ENCODE assay signal across 8 cellular contexts in the genomic region with DNA sequence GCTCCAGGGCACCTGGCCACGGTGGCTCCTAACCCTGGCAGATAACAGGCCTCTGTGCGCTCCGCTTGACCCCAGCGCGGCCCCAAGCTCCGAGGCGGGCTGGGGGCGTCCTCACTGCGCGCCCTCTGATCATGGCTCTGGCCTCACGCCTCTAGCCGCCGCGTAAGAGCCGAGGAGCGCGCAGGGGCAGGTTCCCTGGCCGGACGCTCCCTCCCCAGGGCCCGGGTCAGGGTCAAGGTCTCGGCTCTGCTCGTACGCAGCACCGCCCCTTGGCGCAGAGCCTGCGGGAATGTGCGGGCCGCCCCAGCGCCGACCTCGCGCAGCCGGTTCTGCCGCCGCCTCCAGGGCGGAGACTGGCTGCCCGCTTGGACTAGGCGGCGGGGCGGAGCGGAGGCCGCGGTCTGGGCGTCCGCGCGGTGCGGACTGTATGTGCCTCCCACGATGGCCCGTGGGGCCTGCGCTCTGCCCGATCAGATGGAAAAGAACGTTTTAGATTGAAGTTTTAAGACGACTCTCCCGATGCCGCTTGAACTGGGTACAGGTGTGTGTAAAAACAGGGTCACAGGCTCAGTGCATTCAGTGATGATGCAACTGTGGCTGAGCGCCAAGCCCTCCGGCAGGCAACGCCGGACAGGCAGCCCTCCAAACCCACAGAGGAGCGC. TPM values are rescaled to one million over a fixed set of nuclear protein-coding genes. Genes with fewer than 3 reads are reported as not detected.
DNase-seq lines count a peak whose midpoint lies in the region; ATAC-seq, FAIRE-seq and TF ChIP-seq lines count a peak whose summit lies in the region.

No MANE protein-coding gene starts in this region.

- H3K9me1 ChIP-seq in K562 (ENCODE audit: control insufficient read depth, insufficient read depth, low read length): peaks cover 4% of the 10 kb centered on the region

- H3K27ac ChIP-seq in K562 (ENCODE audit: extremely low read depth, low read depth, low read length): peak overlapping the region; percentile 60
- H3K27ac ChIP-seq in iPS DF 6.9 (ENCODE audit: low read length): no peak overlapping the region

- in situ Hi-C loops in K562 (cut with MboI): no loop called here

- no peaks in the 10 kb centered on the region for H4K20me1 ChIP-seq in K562 (replicated peaks; ENCODE audit: control insufficient read depth, insufficient read depth, low read length)

- CTCF ChIA-PET in K562 (lab: Yijun Ruan, JAX; ENCODE audit: low intra/inter-chr PET ratio): no interaction called here

- WGBS in K562 (ENCODE audit: insufficient coverage, low coverage, missing lambda C conversion rate): under 1% methylated on average over 54 of the region's 61 CpGs
- no CpG with 5 or more reads among the region's 61 CpGs for WGBS in iPS DF 6.9 (ENCODE audit: insufficient coverage, insufficient read length)

- H3K9me3 ChIP-seq in K562 (replicated peaks; ENCODE audit: control insufficient read depth, insufficient read depth, low read depth, low read length) (no peaks in the 10 kb centered on the region), iPS DF 6.9 (ENCODE audit: control insufficient read depth, insufficient read depth, low read length) (no peaks in the 10 kb centered on the region)

- DNase-seq in DMS53 (lab: John Stamatoyannopoulos, UW): peak; percentile 82
- DNase-seq in NCI-H774 (lab: John Stamatoyannopoulos, UW): peak; percentile 43
- DNase-seq in K562 (ENCODE audit: extremely low read depth in 1 of 4, low spot score in 3 of 4): peak; percentile 89 to 93 (median 92)
- no peak for DNase-seq in iPS DF 6.9 (ENCODE audit: low read depth, low spot score)
- DNase-seq in retinal pigment epithelial cell (ENCODE audit: low read depth): no peak
- DNase-seq in A172 (ENCODE audit: low spot score): no peak

- BruUV-seq in K562 (replicated peaks; lab: Mats Ljungman, UMichigan): no TSS peak

- TF ChIP-seq EP300 in K562 (IDR thresholded peaks at IDR 0.05; ENCODE audit: low read length): 0 out of 2 replicates have a peak, but pooled peaks have one; percentile 18

- TF ChIP-seq CTCF in K562 (IDR thresholded peaks at IDR 0.05 in 2 of 3, conservative IDR thresholded peaks at IDR 0.05 in 1 of 3; ENCODE audit: insufficient read depth in 2 of 3, low read depth in 1 of 3, low read length in 3 of 3) (peak in 1 of 3 experiments; percentile 8; a peak in 1 of 6 replicates), retinal pigment epithelial cell (conservative IDR thresholded peaks at IDR 0.05; ENCODE audit: low read depth, low read length) (no peak)

- ATAC-seq in GM19467 (IDR thresholded peaks at IDR 0.05; ENCODE audit: unreplicated experiment): peak; percentile 35
- peak; percentile 93 for ATAC-seq in K562
- ATAC-seq in GM21528 (IDR thresholded peaks at IDR 0.05; ENCODE audit: low FRiP score, unreplicated experiment): no peak

- no peaks in the 10 kb centered on the region for H3K36me3 ChIP-seq in K562 (ENCODE audit: control insufficient read depth, insufficient read depth, low read length)
- no peaks in the 10 kb centered on the region for H3K36me3 ChIP-seq in iPS DF 6.9 (ENCODE audit: control insufficient read depth, insufficient read depth, low read length)

- peak; percentile 75 for TF ChIP-seq POLR2A in K562 (conservative IDR thresholded peaks at IDR 0.05)

- no peaks in the 10 kb centered on the region for H3K27me3 ChIP-seq in K562 (ENCODE audit: control insufficient read depth in 2 of 2, insufficient read depth in 2 of 2, low read length in 2 of 2)
- H3K27me3 ChIP-seq in iPS DF 6.9 (ENCODE audit: control insufficient read depth, insufficient read depth, low read length): peaks cover 5% of the 10 kb centered on the region; the same call in 1 of the 2 replicates

- POLR2A ChIA-PET in K562 (lab: Yijun Ruan, JAX): interaction anchor here (0.6 to 1.0 kb wide), 3 partner anchors 60 to 252 kb away, joined by 3 to 5 read pairs (median 3); a partner anchor contains a TSS

- peak overlapping the region; percentile 59 to 89 for H3K9ac ChIP-seq in K562 (ENCODE audit: insufficient read depth in 1 of 2, low read depth in 2 of 2, low read length in 2 of 2)

- peak; percentile 6 for FAIRE-seq in K562 (lab: Jason Lieb, UNC)

- H3K4me1 ChIP-seq in K562 (replicated peaks in 1 of 2; ENCODE audit: control insufficient read depth in 2 of 2, insufficient read depth in 2 of 2, low read length in 2 of 2) (peaks cover 20 to 24% of the 10 kb centered on the region in 2 experiments), iPS DF 6.9 (ENCODE audit: control insufficient read depth, insufficient read depth, low read length) (peaks cover 3% of the 10 kb centered on the region; the same call in 1 of the 2 replicates)

- H3K4me3 ChIP-seq in K562 (peak overlapping the region; percentile 36), iPS DF 6.9 (ENCODE audit: low read length) (peak overlapping the region; percentile 41; the same call in 1 of the 2 replicates), retinal pigment epithelial cell (ENCODE audit: low read length) (peak overlapping the region; percentile 49)

- H3K4me2 ChIP-seq in K562 (ENCODE audit: insufficient read depth, low read length): peak overlapping the region; percentile 72

- H3K79me2 ChIP-seq in K562 (ENCODE audit: control insufficient read depth, insufficient read depth, low read length): no peaks in the 10 kb centered on the region

- intact Hi-C loops in K562 (cut with micrococcal nuclease): loop anchor here (10.0 kb wide), 1 partner anchor 273 kb away; no protein-coding TSS in a partner anchor

- TF ChIP-seq RAD21 in K562 (CRISPR knock-in tag; conservative IDR thresholded peaks at IDR 0.05 in 1 of 2, IDR thresholded peaks at IDR 0.05 in 1 of 2): no peak

- H2AFZ ChIP-seq in K562 (ENCODE audit: low read depth, low read length): peak overlapping the region; percentile 88

TF ChIP-seq in K562, 482 proteins besides CTCF, POLR2A, EP300 and RAD21 (continues in another document):
- 0 out of 2 replicates have a peak, but pooled peaks have one; percentile 21 for TF ChIP-seq HDAC8 (tag; IDR thresholded peaks at IDR 0.05)

RNA-seq across cellular contexts. Expression of a gene that starts 40.8 kb away (rescaled TPM):
- 4.2 and 14.3 TPM in 2 replicates for total RNA-seq in K562 (2011; cell fraction: chromatin; rRNA removed; ENCODE audit: low replicate concordance)
- 18.7 and 22.0 TPM in 2 replicates for total RNA-seq in K562 (2011; cell fraction: nucleolus; rRNA removed)
- 17.9 and 21.1 TPM in 2 replicates for total RNA-seq in K562 (2011; cell fraction: nucleoplasm; rRNA removed)
- total RNA-seq in K562 (2014; rRNA removed) (4.0 and 5.6 TPM in 2 replicates), K562 (2014; rRNA removed; fragmentation: Illumina TruSeq; extraction: Trizol) (2.3 and 2.5 TPM in 2 replicates), K562 (2015; rRNA removed; fragmentation: Illumina TruSeq; extraction: Trizol) (4.6 TPM in 2 replicates), K562 (2021) (11.2 and 12.1 TPM in 2 replicates)
- polyA plus RNA-seq in K562 (2011; rRNA removed) (4.5 and 6.4 TPM in 2 replicates), K562 (2014; fragmentation: Illumina TruSeq; extraction: Trizol) (6.3 and 7.5 TPM in 2 replicates), K562 (2014; fragmentation: Nextera tagmentation; extraction: Ambion mirVana) (1 to 10 TPM; 1.6 to 2.3 TPM), K562 (2014; rRNA removed) (3.9 and 4.8 TPM in 2 replicates)
- polyA plus RNA-seq in K562 (2011; cell fraction: cytosol; rRNA removed): 6.6 and 8.1 TPM in 2 replicates
- 4.8 and 5.2 TPM in 2 replicates for polyA plus RNA-seq in K562 (2011; cell fraction: nucleus; rRNA removed)
- polyA plus RNA-seq in K562 (2012): 12.0 and 17.1 TPM in 2 replicates
- 3.1 TPM in 2 replicates for polyA minus RNA-seq in K562 (2011; rRNA and poly(A)+ RNA removed)
- polyA minus RNA-seq in K562 (2011; cell fraction: cytosol; rRNA and poly(A)+ RNA removed): 6.2 and 11.7 TPM in 2 replicates
- polyA minus RNA-seq in K562 (2011; cell fraction: nucleus; rRNA and poly(A)+ RNA removed): 2.7 and 3.8 TPM in 2 replicates
- 39.0 and 49.1 TPM in 2 replicates for total RNA-seq in A172 (2014; rRNA removed; shearing (Covaris generic))

RNA-seq across cellular contexts. Expression of a gene that starts 53.2 kb away (rescaled TPM):
- 58.0 and 64.4 TPM in 2 replicates for total RNA-seq in K562 (2011; cell fraction: chromatin; rRNA removed; ENCODE audit: low replicate concordance)
- 36.7 and 40.0 TPM in 2 replicates for total RNA-seq in K562 (2011; cell fraction: nucleolus; rRNA removed)
- 34.5 and 52.4 TPM in 2 replicates for total RNA-seq in K562 (2011; cell fraction: nucleoplasm; rRNA removed)
- total RNA-seq in K562 (2014; rRNA removed): 22.2 and 26.8 TPM in 2 replicates
- 53.3 and 75.6 TPM in 2 replicates for total RNA-seq in K562 (2014; rRNA removed; fragmentation: Illumina TruSeq; extraction: Trizol)
- 21.6 and 30.7 TPM in 2 replicates for total RNA-seq in K562 (2015; rRNA removed; fragmentation: Illumina TruSeq; extraction: Trizol)
- total RNA-seq in K562 (2021): 33.8 and 38.0 TPM in 2 replicates
- polyA plus RNA-seq in K562 (2011; rRNA removed): 34.7 and 37.0 TPM in 2 replicates
- polyA plus RNA-seq in K562 (2011; cell fraction: cytosol; rRNA removed): 14.8 and 23.9 TPM in 2 replicates
- 8.3 and 17.2 TPM in 2 replicates for polyA plus RNA-seq in K562 (2011; cell fraction: nucleus; rRNA removed)
- polyA plus RNA-seq in K562 (2012): 38.8 and 49.7 TPM in 2 replicates
- polyA plus RNA-seq in K562 (2014; fragmentation: Illumina TruSeq; extraction: Trizol): 28.5 and 34.1 TPM in 2 replicates
- 10 to 100 TPM; 54.4 to 94.8 TPM for polyA plus RNA-seq in K562 (2014; fragmentation: Nextera tagmentation; extraction: Ambion mirVana)
- 35.3 and 37.1 TPM in 2 replicates for polyA plus RNA-seq in K562 (2014; rRNA removed)
- 31.1 and 44.8 TPM in 2 replicates for polyA minus RNA-seq in K562 (2011; rRNA and poly(A)+ RNA removed)
- 5.4 and 8.2 TPM in 2 replicates for polyA minus RNA-seq in K562 (2011; cell fraction: cytosol; rRNA and poly(A)+ RNA removed)
- polyA minus RNA-seq in K562 (2011; cell fraction: nucleus; rRNA and poly(A)+ RNA removed): 7.5 and 29.2 TPM in 2 replicates
- 28.8 and 30.7 TPM in 2 replicates for total RNA-seq in A172 (2014; rRNA removed; shearing (Covaris generic))

RNA-seq across cellular contexts. Expression of a gene that starts 57.5 kb away (rescaled TPM):
- total RNA-seq in K562 (2011; cell fraction: chromatin; rRNA removed; ENCODE audit: low replicate concordance): 5.8 and 12.4 TPM in 2 replicates
- total RNA-seq in K562 (2011; cell fraction: nucleolus; rRNA removed): 17.1 and 22.7 TPM in 2 replicates
- total RNA-seq in K562 (2011; cell fraction: nucleoplasm; rRNA removed): 12.1 and 12.4 TPM in 2 replicates
- total RNA-seq in K562 (2014; rRNA removed): 23.4 and 36.8 TPM in 2 replicates
- total RNA-seq in K562 (2014; rRNA removed; fragmentation: Illumina TruSeq; extraction: Trizol): 10.0 and 14.3 TPM in 2 replicates
- total RNA-seq in K562 (2015; rRNA removed; fragmentation: Illumina TruSeq; extraction: Trizol): 17.5 and 18.6 TPM in 2 replicates
- 24.0 and 30.2 TPM in 2 replicates for total RNA-seq in K562 (2021)
- 11.2 and 13.0 TPM in 2 replicates for polyA plus RNA-seq in K562 (2011; rRNA removed)
- polyA plus RNA-seq in K562 (2011; cell fraction: cytosol; rRNA removed): 11.7 and 20.8 TPM in 2 replicates
- polyA plus RNA-seq in K562 (2011; cell fraction: nucleus; rRNA removed): 10.8 and 14.7 TPM in 2 replicates
- 9.7 and 17.2 TPM in 2 replicates for polyA plus RNA-seq in K562 (2012)
- polyA plus RNA-seq in K562 (2014; fragmentation: Illumina TruSeq; extraction: Trizol): 13.6 and 13.7 TPM in 2 replicates
- polyA plus RNA-seq in K562 (2014; fragmentation: Nextera tagmentation; extraction: Ambion mirVana): 1 to 10 TPM; 3.7 to 5.0 TPM
- 19.6 and 20.5 TPM in 2 replicates for polyA plus RNA-seq in K562 (2014; rRNA removed)
- 14.4 and 16.9 TPM in 2 replicates for polyA minus RNA-seq in K562 (2011; rRNA and poly(A)+ RNA removed)
- polyA minus RNA-seq in K562 (2011; cell fraction: cytosol; rRNA and poly(A)+ RNA removed): 11.1 and 12.7 TPM in 2 replicates
- polyA minus RNA-seq in K562 (2011; cell fraction: nucleus; rRNA and poly(A)+ RNA removed): 9.4 and 12.4 TPM in 2 replicates
- total RNA-seq in A172 (2014; rRNA removed; shearing (Covaris generic)): 11.8 and 19.7 TPM in 2 replicates

Comparison
In these comparisons a context has a peak if more than half of its experiments do, and no peak if none do; other contexts are left out.
1. DNase-seq: peak in DMS53 (single experiment), NCI-H774 (single experiment) and K562 (4 of 4); none in iPS DF 6.9 (single experiment), retinal pigment epithelial cell (single experiment) and A172 (single experiment).
2. Peak in every context shown above with its lines, with median percentiles within 50 percentile points of each other: H3K4me3 ChIP-seq.